ENCODE assay signal across 2 cellular contexts in genomic region chr3:188558343-188559068, GRCh38.
TF ChIP-seq lines count a peak whose summit lies in the region.

No MANE protein-coding gene starts in this region.

TF ChIP-seq in IMR-90, 13 proteins besides CTCF, POLR2A, EP300 and RAD21 (continued from another document):
- TF ChIP-seq, protein P1, sequence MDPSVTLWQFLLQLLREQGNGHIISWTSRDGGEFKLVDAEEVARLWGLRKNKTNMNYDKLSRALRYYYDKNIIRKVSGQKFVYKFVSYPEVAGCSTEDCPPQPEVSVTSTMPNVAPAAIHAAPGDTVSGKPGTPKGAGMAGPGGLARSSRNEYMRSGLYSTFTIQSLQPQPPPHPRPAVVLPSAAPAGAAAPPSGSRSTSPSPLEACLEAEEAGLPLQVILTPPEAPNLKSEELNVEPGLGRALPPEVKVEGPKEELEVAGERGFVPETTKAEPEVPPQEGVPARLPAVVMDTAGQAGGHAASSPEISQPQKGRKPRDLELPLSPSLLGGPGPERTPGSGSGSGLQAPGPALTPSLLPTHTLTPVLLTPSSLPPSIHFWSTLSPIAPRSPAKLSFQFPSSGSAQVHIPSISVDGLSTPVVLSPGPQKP (IDR thresholded peaks at IDR 0.05; ENCODE audit: borderline replicate concordance, low read depth, low read length): no peak
- TF ChIP-seq CHD1 (IDR thresholded peaks at IDR 0.05; ENCODE audit: low read depth, low read length) (no peak), CEBPB (IDR thresholded peaks at IDR 0.05; ENCODE audit: low read depth, low read length) (no peak), USF2 (IDR thresholded peaks at IDR 0.05; ENCODE audit: low read depth, low read length) (no peak), FOS (IDR thresholded peaks at IDR 0.05; ENCODE audit: low read depth, low read length) (no peak), BHLHE40 (IDR thresholded peaks at IDR 0.05; ENCODE audit: low read depth, low read length) (no peak), MXI1 (IDR thresholded peaks at IDR 0.05; ENCODE audit: borderline replicate concordance, low read depth, low read length) (no peak), SMC3 (IDR thresholded peaks at IDR 0.05; ENCODE audit: low read depth, low read length) (no peak), MAFK (IDR thresholded peaks at IDR 0.05; ENCODE audit: low read depth, low read length) (0 out of 2 replicates have a peak, but pooled peaks have one; percentile 19), RCOR1 (IDR thresholded peaks at IDR 0.05; ENCODE audit: insufficient replicate concordance, low read length) (no peak), MAZ (IDR thresholded peaks at IDR 0.05; ENCODE audit: borderline replicate concordance, low read depth, low read length) (no peak), RFX5 (IDR thresholded peaks at IDR 0.05; ENCODE audit: low read depth, low read length) (no peak)

TF ChIP-seq in neural cell, 6 proteins besides CTCF, POLR2A, EP300 and RAD21 (continued from another document):
- TF ChIP-seq REST (IDR thresholded peaks at IDR 0.05; ENCODE audit: borderline replicate concordance) (no peak), MXI1 (conservative IDR thresholded peaks at IDR 0.05; ENCODE audit: poor library complexity, severe bottlenecking) (no peak), EZH2 (IDR thresholded peaks at IDR 0.05; ENCODE audit: borderline replicate concordance, insufficient read depth, low read length, poor library complexity, severe bottlenecking) (no peak), POLR2AphosphoS5 (IDR thresholded peaks at IDR 0.05) (no peak), SMC3 (conservative IDR thresholded peaks at IDR 0.05; ENCODE audit: poor library complexity) (no peak)
